Comparison of ENCODE assay signal across 19 cellular contexts in genomic region chr21:38976900-38977299, GRCh38.
DNase-seq lines count a peak whose midpoint lies in the region; ATAC-seq, FAIRE-seq and TF ChIP-seq lines count a peak whose summit lies in the region.
"Had no signal": no experiment of that assay in that cellular context is flagged by ENCODE, and none has a peak within 500 bp of the region (broad histone marks: within the 10 kb centered on the region; RNA-seq: fewer than 3 reads in every experiment).

No MANE protein-coding gene starts in this region.

- H3K36me3 ChIP-seq in KOPT-K1 (ENCODE audit: insufficient read depth, low read length) (no peaks in the 10 kb centered on the region), bronchial epithelial cell (ENCODE audit: control insufficient read depth, insufficient read depth, low read length) (no peaks in the 10 kb centered on the region), SJCRH30 (no peaks in the 10 kb centered on the region)
- H3K36me3 ChIP-seq: BLaER1 treated with 17β-estradiol and CSF1 and Interleukin-3, amounts not matched to agents 10 nM and 100 nM had no signal

- H3K4me1 Mint-ChIP-seq in H9 (peaks cover 35 to 42% of the 10 kb centered on the region in 2 experiments), nephron progenitor cell (peaks cover 53% of the 10 kb centered on the region)
- H3K4me1 Mint-ChIP-seq: B cell had no signal

- H3K9ac ChIP-seq in H9 (ENCODE audit: extremely low read depth, insufficient read length, low read length), result no peak overlapping the region
- H3K9ac ChIP-seq: BLaER1 treated with 17β-estradiol and CSF1 and Interleukin-3, amounts not matched to agents 10 nM and 100 nM; GM23248 had no signal

- H4K8ac ChIP-seq in H9 (replicated peaks; ENCODE audit: insufficient read length, low read depth, low read length), result no peak overlapping the region

- no peak overlapping the region for H3K18ac ChIP-seq in H9 (ENCODE audit: insufficient read length, low read depth, low read length)

- H3K4me1 ChIP-seq in H9 (ENCODE audit: insufficient read depth, low read length) (peaks cover 13% of the 10 kb centered on the region; the same call in 1 of the 2 replicates), SJCRH30 (peaks cover 33% of the 10 kb centered on the region)

- no peak overlapping the region for H3K4me2 ChIP-seq in H9 (ENCODE audit: insufficient read depth, insufficient read length, low read length)
- H3K4me2 ChIP-seq: BLaER1 treated with 17β-estradiol and CSF1 and Interleukin-3, amounts not matched to agents 10 nM and 100 nM had no signal

- no peak for ATAC-seq in stimulated activated naive CD8-positive, alpha-beta T cell treated with anti-CD3 and anti-CD28 coated beads, Interleukin-15, Interleukin-2, amounts not matched to agents 100 U/mL and 50 U/mL, for 24 hours
- ATAC-seq: CD8-positive, alpha-beta T cell; GM12878; HCT116 had no signal

- H3K79me1 ChIP-seq in H9 (ENCODE audit: insufficient read depth, low read depth, low read length, poor library complexity, severe bottlenecking), result no peaks in the 10 kb centered on the region

- no peak overlapping the region for H3T11ph ChIP-seq in H9 (ENCODE audit: low read length)

- H2BK120ac ChIP-seq in H9 (ENCODE audit: low read depth, low read length, poor library complexity, severe bottlenecking), result no peak overlapping the region

- H3K4me3 Mint-ChIP-seq in H9, result no peak overlapping the region
- no peak overlapping the region for H3K4me3 Mint-ChIP-seq in nephron progenitor cell
- H3K4me3 Mint-ChIP-seq: B cell; CD8-positive, alpha-beta T cell had no signal

- H2AFZ ChIP-seq in H9 (ENCODE audit: low read length), result no peak overlapping the region
- H2AFZ ChIP-seq: GM23248 had no signal

- peak overlapping the region; percentile 50 for H2BK20ac ChIP-seq in H9 (ENCODE audit: low read depth, low read length, poor library complexity, severe bottlenecking)

- H2BK5ac ChIP-seq in H9 (ENCODE audit: insufficient read length, low read length), result no peak overlapping the region

- no peak overlapping the region for H3K14ac ChIP-seq in H9 (ENCODE audit: insufficient read depth, low read length)

- no peak overlapping the region for H2BK15ac ChIP-seq in H9 (ENCODE audit: low read depth, low read length)

- H3K79me2 ChIP-seq in H9 (ENCODE audit: insufficient read depth, low read length), result no peaks in the 10 kb centered on the region

- peak; percentile 32 for FAIRE-seq in bronchial epithelial cell (lab: Jason Lieb, UNC)
- FAIRE-seq: GM12878, GM19239, H54 had no signal

- no peaks in the 10 kb centered on the region for H4K20me1 ChIP-seq in H9 (ENCODE audit: control insufficient read depth, insufficient read depth, insufficient read length)
- H4K20me1 ChIP-seq: BLaER1 treated with 17β-estradiol and CSF1 and Interleukin-3, amounts not matched to agents 10 nM and 100 nM had no signal

- no CpG with 5 or more reads among the region's 8 CpGs for WGBS in H9 (ENCODE audit: extremely low coverage, insufficient read length, low lambda C conversion rate)

- H3K27me3 Mint-ChIP-seq in H9 (ENCODE audit: low read depth) (no peaks in the 10 kb centered on the region), nephron progenitor cell (ENCODE audit: low read depth, poor library complexity) (peaks cover 7% of the 10 kb centered on the region)

- H3K4me3 ChIP-seq in bronchial epithelial cell (ENCODE audit: low read depth, low read length) (no peak overlapping the region), SJCRH30 (no peak overlapping the region)
- H3K4me3 ChIP-seq: BLaER1 treated with 17β-estradiol and CSF1 and Interleukin-3, amounts not matched to agents 10 nM and 100 nM; GM12878; GM23248 had no signal

- no peak overlapping the region for H3K56ac ChIP-seq in H9 (ENCODE audit: insufficient read length, low read depth, low read length)

- no peaks in the 10 kb centered on the region; a peak in 1 of 5 replicates for H3K9me3 Mint-ChIP-seq in H9
- no peaks in the 10 kb centered on the region for H3K9me3 Mint-ChIP-seq in nephron progenitor cell
- H3K9me3 Mint-ChIP-seq: CD8-positive, alpha-beta T cell had no signal

- H3K27me3 ChIP-seq in H9 (ENCODE audit: insufficient read depth, low read length) (no peaks in the 10 kb centered on the region), bronchial epithelial cell (ENCODE audit: control insufficient read depth, insufficient read depth, low read length) (no peaks in the 10 kb centered on the region), SJCRH30 (no peaks in the 10 kb centered on the region)

- no peaks in the 10 kb centered on the region for H3K9me3 ChIP-seq in H9 (ENCODE audit: control insufficient read depth, low read depth, low read length)
- H3K9me3 ChIP-seq in KOPT-K1 (ENCODE audit: insufficient read depth, low read length, poor library complexity, severe bottlenecking), result no peaks in the 10 kb centered on the region
- no peaks in the 10 kb centered on the region for H3K9me3 ChIP-seq in SJCRH30 (replicated peaks)

- no peak overlapping the region for H3K27ac Mint-ChIP-seq in H9
- peak overlapping the region; percentile 57 for H3K27ac Mint-ChIP-seq in nephron progenitor cell
- H3K27ac Mint-ChIP-seq: B cell; CD8-positive, alpha-beta T cell had no signal

- no peak overlapping the region for H2AK5ac ChIP-seq in H9 (ENCODE audit: insufficient read length, low read length)

- H2BK12ac ChIP-seq in H9 (ENCODE audit: insufficient read length, low read depth, low read length), result no peak overlapping the region

- H3K4ac ChIP-seq in H9 (ENCODE audit: low read depth, low read length), result no peak overlapping the region; the same call in 1 of the 2 replicates

- H3K36me3 Mint-ChIP-seq in H9 (ENCODE audit: insufficient read depth in 1 of 3, low read depth in 3 of 3) (peaks cover 0 to 2% (median 0%) of the 10 kb centered on the region in 3 experiments; a peak in 3 of 7 replicates), nephron progenitor cell (ENCODE audit: low read depth) (peaks cover 4% of the 10 kb centered on the region)
- H3K36me3 Mint-ChIP-seq: CD8-positive, alpha-beta T cell had no signal

- H3K23me2 ChIP-seq in H9 (ENCODE audit: insufficient read length, low read depth, low read length, poor library complexity, severe bottlenecking), result no peaks in the 10 kb centered on the region

- H3K27ac ChIP-seq in H9 (ENCODE audit: insufficient read length, low read depth, low read length) (no peak overlapping the region), KOPT-K1 (ENCODE audit: low read depth, low read length, poor library complexity, severe bottlenecking) (peak overlapping the region; percentile 100), SJCRH30 (no peak overlapping the region)
- H3K27ac ChIP-seq: BLaER1 treated with 17β-estradiol and CSF1 and Interleukin-3, amounts not matched to agents 10 nM and 100 nM; GM23248 had no signal

- H3K23ac ChIP-seq in H9 (ENCODE audit: insufficient read length, low read depth, low read length), result no peak overlapping the region

- H4K5ac ChIP-seq in H9 (ENCODE audit: insufficient read length, low read depth, low read length), result no peak overlapping the region

- no peak for TF ChIP-seq CTCF in H9 (conservative IDR thresholded peaks at IDR 0.05)
- TF ChIP-seq CTCF in bronchial epithelial cell (IDR thresholded peaks at IDR 0.05; ENCODE audit: insufficient read depth, low read length, severe bottlenecking), result no peak
- no peak for TF ChIP-seq CTCF in nephron progenitor cell (IDR thresholded peaks at IDR 0.05)

- H4K91ac ChIP-seq in H9 (ENCODE audit: insufficient read length, low read depth, low read length), result no peak overlapping the region

- DNase-seq in H9, result no peak
- DNase-seq in bronchial epithelial cell (ENCODE audit: low read depth), result no peak
- DNase-seq in nephron progenitor cell, result no peak
- no peak for DNase-seq in HPDE6-E6E7 (ENCODE audit: extremely low spot score)
- no peak for DNase-seq in stimulated activated naive CD8-positive, alpha-beta T cell treated with anti-CD3 and anti-CD28 coated beads, Interleukin-15, Interleukin-2, amounts not matched to agents 100 U/mL and 50 U/mL, for 24 hours
- no peak for DNase-seq in SJCRH30
- DNase-seq in NCI-H1417 treated with DMSO at 0.1 percent for 48 hours (lab: John Stamatoyannopoulos, UW), result no peak
- DNase-seq: Calu3; CD8-positive, alpha-beta T cell; DMS79 treated with DMSO at 0.1 percent for 48 hours; EL; GM23248 had no signal
